In genomic region chr3:53081318-53081717, GRCh38 we compare ENCODE assay signal across 23 cellular contexts.
"Had no signal": no experiment of that assay in that cellular context is flagged by ENCODE, and none has a peak within 500 bp of the region (broad histone marks: within the 10 kb centered on the region; RNA-seq: fewer than 3 reads in every experiment).

No MANE protein-coding gene starts in this region.

- H3K4me3 Mint-ChIP-seq: activated T-cell treated with anti-CD3 and anti-CD28 coated beads, Interleukin-2, amount 50 U/mL, for 72 hours; brain; central memory CD8-positive, alpha-beta T cell had no signal

- H3K36me3 ChIP-seq: SJSA1 had no signal

- H3K36me3 Mint-ChIP-seq: brain had no signal

- H3K9me3 Mint-ChIP-seq: activated T-cell treated with anti-CD3 and anti-CD28 coated beads, Interleukin-2, amount 50 U/mL, for 72 hours; brain; central memory CD8-positive, alpha-beta T cell had no signal

- H3K27ac Mint-ChIP-seq: activated T-cell treated with anti-CD3 and anti-CD28 coated beads, Interleukin-2, amount 50 U/mL, for 72 hours; brain had no signal

- H3K27me3 ChIP-seq: SJSA1 had no signal

- DNase-seq: activated CD4-positive, alpha-beta T cell treated with anti-CD3 and anti-CD28 coated beads for 4 hours; activated CD4-positive, alpha-beta T cell treated with anti-CD3 and anti-CD28 coated beads, Interleukin-2, amount 50 U/mL, for 48 hours; activated naive CD4-positive, alpha-beta T cell treated with anti-CD3 and anti-CD28 coated beads, Interleukin-2, amount 50 U/mL, for 16 hours; activated T-cell treated with anti-CD3 and anti-CD28 coated beads, Interleukin-2, amount 50 U/mL, for 72 hours; amniotic stem cell; Karpas-422; MM.1S; NCI-H1105; NCI-H1436 treated with DMSO at 0.1 percent for 48 hours; NCI-H187; NCI-H2081; NCI-H2171; NCI-H2227 treated with DMSO at 0.1 percent for 48 hours; NCI-H446 treated with DMSO at 0.1 percent for 48 hours; NCI-H524 treated with DMSO at 0.1 percent for 48 hours; NCI-H748 treated with DMSO at 0.1 percent for 48 hours; PC-3; SHP77; SW 1271 had no signal

- H3K27ac ChIP-seq: SJSA1 had no signal

- H3K27me3 Mint-ChIP-seq: central memory CD8-positive, alpha-beta T cell had no signal

- H3K9me3 ChIP-seq: SJSA1 had no signal

- H3K4me1 ChIP-seq: SJSA1 had no signal

- H3K4me1 Mint-ChIP-seq: central memory CD8-positive, alpha-beta T cell had no signal

- H3K4me3 ChIP-seq: K562, SJSA1 had no signal
